In genomic region chr3:151146071-151146730, GRCh38 we compare ENCODE assay signal across 8 cellular contexts. TPM values are rescaled to one million over a fixed set of nuclear protein-coding genes. Genes with fewer than 3 reads are reported as not detected.
A peak's percentile ranks its signal among the peaks of the same experiment; 100 is the strongest.
DNase-seq lines count a peak whose midpoint lies in the region; ATAC-seq, FAIRE-seq and TF ChIP-seq lines count a peak whose summit lies in the region.

No MANE protein-coding gene starts in this region.

- H3K14ac ChIP-seq in neuronal stem cell (ENCODE audit: low read length): no peak overlapping the region

- no peak overlapping the region for H3K9ac ChIP-seq in neuronal stem cell (ENCODE audit: low read depth, low read length, poor library complexity)

- peak; percentile 86 for ATAC-seq in foreskin keratinocyte

- H3K36me3 ChIP-seq in PC-9 (ENCODE audit: low read depth): no peaks in the 10 kb centered on the region
- no peaks in the 10 kb centered on the region for H3K36me3 ChIP-seq in neuronal stem cell (replicated peaks in 1 of 2; ENCODE audit: control insufficient read depth in 2 of 2, insufficient read depth in 2 of 2, low read length in 2 of 2)
- H3K36me3 ChIP-seq in uterus: no peaks in the 10 kb centered on the region

- H3K4me3 ChIP-seq in LNCaP clone FGC (ENCODE audit: low read depth, low read length) (no peak overlapping the region), PC-9 (peak overlapping the region; percentile 41; the same call in 1 of the 2 replicates), neuronal stem cell (ENCODE audit: low read length in 2 of 2) (no peak overlapping the region), uterus (no peak overlapping the region)

- H2BK120ac ChIP-seq in neuronal stem cell (ENCODE audit: low read depth, low read length): no peak overlapping the region

- peaks cover 15% of the 10 kb centered on the region for H3K4me1 ChIP-seq in PC-9 (replicated peaks; ENCODE audit: insufficient read depth)
- H3K4me1 ChIP-seq in foreskin keratinocyte: no peaks in the 10 kb centered on the region
- H3K4me1 ChIP-seq in neuronal stem cell (ENCODE audit: control insufficient read depth in 2 of 2, insufficient read depth in 1 of 2, low read depth in 1 of 2, low read length in 2 of 2): peaks cover 0 to 3% of the 10 kb centered on the region in 2 donors
- H3K4me1 ChIP-seq in uterus: peaks cover 0 to 5% of the 10 kb centered on the region in 2 donors

- no peak overlapping the region for H3K18ac ChIP-seq in neuronal stem cell (ENCODE audit: low read length)

- H2BK5ac ChIP-seq in neuronal stem cell (ENCODE audit: low read length): no peak overlapping the region

- H4K8ac ChIP-seq in neuronal stem cell (ENCODE audit: low read depth, low read length): no peak overlapping the region

- TF ChIP-seq CTCF in LNCaP clone FGC (IDR thresholded peaks at IDR 0.05; ENCODE audit: control insufficient read depth, extremely low read depth, insufficient read depth) (peak; percentile 92), PC-9 (conservative IDR thresholded peaks at IDR 0.05) (peak; percentile 96), foreskin keratinocyte (conservative IDR thresholded peaks at IDR 0.05) (peak; percentile 87), uterus (IDR thresholded peaks at IDR 0.05) (peak; percentile 74 to 88 (median 80))

- H3K4ac ChIP-seq in neuronal stem cell (ENCODE audit: low read length): no peak overlapping the region

- H4K91ac ChIP-seq in neuronal stem cell (ENCODE audit: low read depth, low read length, poor library complexity): no peak overlapping the region

- FAIRE-seq in H54 (lab: Jason Lieb, UNC): peak; percentile 81

- peak overlapping the region; percentile 79 for H3K4me2 ChIP-seq in PC-9
- H3K4me2 ChIP-seq in neuronal stem cell (ENCODE audit: insufficient read depth, low read length, poor library complexity, severe bottlenecking): no peak overlapping the region

- CTCF ChIA-PET in PC-9 (lab: Charles Lee): interaction anchor here (0.6 to 0.7 kb wide), 2 partner anchors 270 to 676 kb away, joined by 3 to 5 read pairs; no protein-coding TSS in a partner anchor

- no CpG with 5 or more reads among the region's 9 CpGs for WGBS in neuronal stem cell (ENCODE audit: extremely low coverage in 2 of 2, insufficient read length in 2 of 2, insufficient replicate concordance in 1 of 2), 2 donors

- POLR2A ChIA-PET in PC-9 (lab: Charles Lee; ENCODE audit: unreplicated experiment): no interaction called here

- no peak overlapping the region for H2AK5ac ChIP-seq in neuronal stem cell (ENCODE audit: low read depth, low read length)

- intact Hi-C loops in PC-9 (cut with micrococcal nuclease; ENCODE audit: unreplicated experiment) (loop anchor here (1.0 to 10.0 kb wide), 7 partner anchors 60 to 1211 kb away; no protein-coding TSS in a partner anchor), uterus (cut with DNase I; ENCODE audit: low total_unique reads) (loop anchor here (5.0 to 10.0 kb wide), 2 partner anchors 371 to 429 kb away; no protein-coding TSS in a partner anchor)

- DNase-seq in GM04504 (ENCODE audit: low read depth) (peak; percentile 55), H54 (ENCODE audit: insufficient read length, low spot score) (peak; percentile 44), LNCaP clone FGC (ENCODE audit: low read depth) (peak; percentile 56), PC-9 (peak; percentile 73 to 79), foreskin keratinocyte (peak in 1 of 2 donors; percentile 55), neuronal stem cell (ENCODE audit: low spot score) (peak; percentile 75), uterus (peak; percentile 60 to 64)
- DNase-seq in activated T-helper 9 cell treated with anti-CD3 and anti-CD28 coated beads, Interleukin-2, amount 50 U/mL, for 16 hours (ENCODE audit: low read depth): peak; percentile 27

- no peaks in the 10 kb centered on the region for H3K9me3 ChIP-seq in PC-9 (ENCODE audit: insufficient read depth, low read depth)
- H3K9me3 ChIP-seq in neuronal stem cell (replicated peaks in 1 of 2; ENCODE audit: control insufficient read depth in 2 of 2, insufficient read depth in 1 of 2, low read depth in 1 of 2, low read length in 2 of 2): no peaks in the 10 kb centered on the region
- no peaks in the 10 kb centered on the region for H3K9me3 ChIP-seq in uterus

- BruUV-seq in PC-9 (replicated peaks; lab: Mats Ljungman, UMichigan): no TSS peak

- H3K23ac ChIP-seq in neuronal stem cell (ENCODE audit: low read depth, low read length, poor library complexity): no peak overlapping the region

- no peaks in the 10 kb centered on the region for H3K27me3 ChIP-seq in PC-9 (ENCODE audit: insufficient read depth, low read depth)
- H3K27me3 ChIP-seq in foreskin keratinocyte: peaks cover 60% of the 10 kb centered on the region
- no peaks in the 10 kb centered on the region for H3K27me3 ChIP-seq in neuronal stem cell (ENCODE audit: control insufficient read depth in 3 of 3, insufficient read depth in 3 of 3, low read depth in 1 of 3, low read length in 3 of 3)
- no peaks in the 10 kb centered on the region for H3K27me3 ChIP-seq in uterus

- peak overlapping the region; percentile 72 for H2AFZ ChIP-seq in PC-9
- peak overlapping the region; percentile 39 for H2AFZ ChIP-seq in neuronal stem cell (ENCODE audit: low read length)

- no peak overlapping the region for H2BK12ac ChIP-seq in neuronal stem cell (ENCODE audit: low read length)

- H3K9me2 ChIP-seq in PC-9 (ENCODE audit: insufficient read depth): no peaks in the 10 kb centered on the region

- H4K20me1 ChIP-seq in PC-9 (ENCODE audit: insufficient read depth): no peaks in the 10 kb centered on the region

- H3K79me2 ChIP-seq in PC-9 (ENCODE audit: low read depth): no peaks in the 10 kb centered on the region

- no peak for TF ChIP-seq POLR2A in H54 (IDR thresholded peaks at IDR 0.05; ENCODE audit: low read depth, low read length)
- no peak for TF ChIP-seq POLR2A in uterus (IDR thresholded peaks at IDR 0.05)

- H3K79me1 ChIP-seq in neuronal stem cell (ENCODE audit: low read depth, low read length): no peaks in the 10 kb centered on the region

- H3F3A ChIP-seq in PC-9 (ENCODE audit: insufficient read depth, low read depth): peaks cover 11% of the 10 kb centered on the region; the same call in 1 of the 2 replicates

- H3K27ac ChIP-seq in PC-9: peak overlapping the region; percentile 45
- H3K27ac ChIP-seq in foreskin keratinocyte: no peak overlapping the region
- no peak overlapping the region for H3K27ac ChIP-seq in neuronal stem cell (replicated peaks; ENCODE audit: low read length)
- H3K27ac ChIP-seq in uterus: no peak overlapping the region

- no peak overlapping the region for H2BK15ac ChIP-seq in neuronal stem cell (ENCODE audit: low read length)

RNA-seq across cellular contexts. Expression of gene GPR171, which starts 56.8 kb away (rescaled TPM):
- total RNA-seq in PC-9 (2021) (not detected in 2 replicates), foreskin keratinocyte (not detected in 2 replicates), uterus (under 1 TPM in 2 of 4 donors, not detected in 2; 0.34 to 0.48 TPM)
- polyA plus RNA-seq in foreskin keratinocyte: not detected in 2 replicates
- not detected for polyA plus RNA-seq in neuronal stem cell (2013, experiment 1 of 2)
- polyA plus RNA-seq in neuronal stem cell (2013, experiment 2 of 2): not detected
